In the genomic region with DNA sequence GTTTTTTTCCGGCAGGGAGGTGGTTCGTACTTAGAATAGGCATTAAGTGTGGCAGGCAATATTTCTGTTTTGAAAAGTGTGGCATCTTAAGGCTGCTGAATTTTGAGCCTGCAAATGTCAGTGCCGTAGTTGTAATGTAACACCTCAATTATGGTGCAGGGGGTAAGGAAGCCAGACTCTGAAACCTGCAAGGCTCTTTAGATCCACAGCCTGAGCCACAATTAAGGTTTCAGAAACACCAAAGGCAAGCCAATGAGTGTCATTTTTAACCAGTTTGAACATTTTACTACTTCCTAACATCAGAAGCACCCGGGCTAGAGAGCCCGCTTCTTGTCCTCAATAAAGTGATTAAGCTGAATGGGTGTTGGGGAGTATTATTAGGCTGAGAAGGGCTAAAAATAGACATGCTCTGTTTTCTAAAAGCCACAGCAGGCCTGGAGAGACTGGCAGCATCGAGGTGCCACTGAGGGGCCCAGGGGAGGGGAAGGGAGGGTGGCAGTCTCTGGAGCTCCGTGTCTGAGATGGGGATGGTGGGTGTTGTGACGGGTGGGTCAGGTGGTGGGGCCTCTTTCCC, we compare ENCODE assay signal across 9 cellular contexts.
A peak's percentile ranks its signal among the peaks of the same experiment; 100 is the strongest.
DNase-seq lines count a peak whose midpoint lies in the region; ATAC-seq and TF ChIP-seq lines count a peak whose summit lies in the region.
"Had no signal": no experiment of that assay in that cellular context is flagged by ENCODE, and none has a peak within 500 bp of the region (broad histone marks: within the 10 kb centered on the region; RNA-seq: fewer than 3 reads in every experiment).

No MANE protein-coding gene starts in this region.

- peak in 1 of 2 donors; percentile 28 for ATAC-seq in stimulated activated naive B cell treated with anti-CD40 and anti-IgM and Interleukin-4, amounts not matched to agents 10 μg/mL and 1 μg/mL and 100 μg/mL, for 72 hours (replicated peaks)
- ATAC-seq in HG03108 (IDR thresholded peaks at IDR 0.05; ENCODE audit: unreplicated experiment) (no peak), HG02571 (IDR thresholded peaks at IDR 0.05; ENCODE audit: unreplicated experiment) (no peak)

- POLR2A ChIA-PET in activated CD4-positive, alpha-beta memory T cell treated with anti-CD3 and anti-CD28 coated beads for 36 hours (lab: Charles Lee): interaction anchor here (1.9 kb wide), 1 partner anchor 10 kb away, joined by 8 read pairs; no protein-coding TSS in a partner anchor

- peaks cover 69% of the 10 kb centered on the region for H3K4me1 ChIP-seq in Loucy (ENCODE audit: insufficient read depth, low read length, poor library complexity, severe bottlenecking)
- peaks cover 0 to 100% of the 10 kb centered on the region in 2 donors for H3K4me1 ChIP-seq in right atrium auricular region

- H3K9me3 ChIP-seq in Loucy (ENCODE audit: insufficient read depth, low read depth, low read length) (no peaks in the 10 kb centered on the region), right atrium auricular region (no peaks in the 10 kb centered on the region)

- no peaks in the 10 kb centered on the region for H3K9me2 ChIP-seq in Loucy (replicated peaks; ENCODE audit: low read depth, low read length)

- no peaks in the 10 kb centered on the region for H3K79me2 ChIP-seq in Loucy (ENCODE audit: insufficient read depth, low read length)

- peak overlapping the region; percentile 40 for H3K4me3 Mint-ChIP-seq in activated CD4-positive, alpha-beta memory T cell treated with anti-CD3 and anti-CD28 coated beads for 36 hours
- H3K4me3 Mint-ChIP-seq in stimulated activated naive B cell treated with anti-CD40 and anti-IgM and Interleukin-4, amounts not matched to agents 10 μg/mL and 1 μg/mL and 100 μg/mL, for 72 hours: no peak overlapping the region

- peak overlapping the region; percentile 43 for H3K27ac Mint-ChIP-seq in activated CD4-positive, alpha-beta memory T cell treated with anti-CD3 and anti-CD28 coated beads for 36 hours
- peak overlapping the region; percentile 51 for H3K27ac Mint-ChIP-seq in stimulated activated naive B cell treated with anti-CD40 and anti-IgM and Interleukin-4, amounts not matched to agents 10 μg/mL and 1 μg/mL and 100 μg/mL, for 72 hours

- TF ChIP-seq CTCF in Loucy (conservative IDR thresholded peaks at IDR 0.05; ENCODE audit: low read length): no peak
- no peak for TF ChIP-seq CTCF in right atrium auricular region (IDR thresholded peaks at IDR 0.05)

- peak overlapping the region; percentile 99 for H3K27ac ChIP-seq in right atrium auricular region

- no peak for DNase-seq in activated CD4-positive, alpha-beta memory T cell treated with anti-CD3 and anti-CD28 coated beads for 36 hours
- peak; percentile 75 for DNase-seq in right atrium auricular region (ENCODE audit: low spot score)
- DNase-seq in stimulated activated naive B cell treated with anti-CD40 and anti-IgM and Interleukin-4, amounts not matched to agents 10 μg/mL and 1 μg/mL and 100 μg/mL, for 72 hours: no peak
- DNase-seq in T1000 (lab: John Stamatoyannopoulos, UW): no peak
- DNase-seq in GM19238 (ENCODE audit: insufficient read length, low spot score): no peak
- DNase-seq: NCI-H1694 had no signal

- no peaks in the 10 kb centered on the region for H3K9me3 Mint-ChIP-seq in activated CD4-positive, alpha-beta memory T cell treated with anti-CD3 and anti-CD28 coated beads for 36 hours
- no peaks in the 10 kb centered on the region for H3K9me3 Mint-ChIP-seq in stimulated activated naive B cell treated with anti-CD40 and anti-IgM and Interleukin-4, amounts not matched to agents 10 μg/mL and 1 μg/mL and 100 μg/mL, for 72 hours

- peak overlapping the region; percentile 75 for H3K4me2 ChIP-seq in Loucy (ENCODE audit: low read depth, low read length, poor library complexity, severe bottlenecking)

- H3K36me3 Mint-ChIP-seq in activated CD4-positive, alpha-beta memory T cell treated with anti-CD3 and anti-CD28 coated beads for 36 hours: no peaks in the 10 kb centered on the region
- H3K36me3 Mint-ChIP-seq in stimulated activated naive B cell treated with anti-CD40 and anti-IgM and Interleukin-4, amounts not matched to agents 10 μg/mL and 1 μg/mL and 100 μg/mL, for 72 hours: no peaks in the 10 kb centered on the region

- H3K4me1 Mint-ChIP-seq in activated CD4-positive, alpha-beta memory T cell treated with anti-CD3 and anti-CD28 coated beads for 36 hours (ENCODE audit: low read depth): peaks cover 70% of the 10 kb centered on the region
- peaks cover 54 to 80% of the 10 kb centered on the region in 2 donors for H3K4me1 Mint-ChIP-seq in stimulated activated naive B cell treated with anti-CD40 and anti-IgM and Interleukin-4, amounts not matched to agents 10 μg/mL and 1 μg/mL and 100 μg/mL, for 72 hours

- peak overlapping the region; percentile 61 for H3K9ac ChIP-seq in Loucy (ENCODE audit: low read depth, low read length, poor library complexity, severe bottlenecking)

- peak overlapping the region; percentile 56 for H3K4me3 ChIP-seq in Loucy (ENCODE audit: low read length, poor library complexity, severe bottlenecking)
- no peak overlapping the region for H3K4me3 ChIP-seq in right atrium auricular region

- CTCF ChIA-PET in activated CD4-positive, alpha-beta memory T cell treated with anti-CD3 and anti-CD28 coated beads for 36 hours (lab: Charles Lee): interaction anchor here (1.6 to 2.2 kb wide), 3 partner anchors 11 to 113 kb away, joined by 4 to 10 read pairs (median 7); no protein-coding TSS in a partner anchor

- H3K36me3 ChIP-seq in Loucy (ENCODE audit: insufficient read depth, low read length) (no peaks in the 10 kb centered on the region), right atrium auricular region (peaks cover 6% of the 10 kb centered on the region)

- intact Hi-C loops in activated CD4-positive, alpha-beta memory T cell treated with anti-CD3 and anti-CD28 coated beads for 36 hours (cut with micrococcal nuclease): loop anchor here (1.0 kb wide), 1 partner anchor 13 kb away; no protein-coding TSS in a partner anchor

- H3K27me3 ChIP-seq in Loucy (ENCODE audit: insufficient read depth, low read length, poor library complexity, severe bottlenecking) (peaks cover 11% of the 10 kb centered on the region), right atrium auricular region (no peaks in the 10 kb centered on the region)

- H3F3A ChIP-seq in Loucy (ENCODE audit: low read depth): peaks cover 14% of the 10 kb centered on the region

- no peaks in the 10 kb centered on the region for H3K27me3 Mint-ChIP-seq in activated CD4-positive, alpha-beta memory T cell treated with anti-CD3 and anti-CD28 coated beads for 36 hours
- no peaks in the 10 kb centered on the region for H3K27me3 Mint-ChIP-seq in stimulated activated naive B cell treated with anti-CD40 and anti-IgM and Interleukin-4, amounts not matched to agents 10 μg/mL and 1 μg/mL and 100 μg/mL, for 72 hours

- no peak overlapping the region for H2AFZ ChIP-seq in Loucy (ENCODE audit: low read length)

- H4K20me1 ChIP-seq in Loucy (ENCODE audit: insufficient read depth, low read length, poor library complexity, severe bottlenecking): no peaks in the 10 kb centered on the region
